Comparison of ENCODE assay signal across 8 cellular contexts in genomic region chr19:54189020-54189667, GRCh38. TPM values are rescaled to one million over a fixed set of nuclear protein-coding genes. Genes with fewer than 3 reads are reported as not detected.
DNase-seq lines count a peak whose midpoint lies in the region; ATAC-seq and TF ChIP-seq lines count a peak whose summit lies in the region.

MBOAT7 (minus strand) TSS chr19:54189580; CDS start chr19:54188508, 1,072 bp downstream.

- DNase-seq in CD4-positive, CD25-positive, alpha-beta regulatory T cell, result no peak
- DNase-seq in T-helper 17 cell, result no peak
- DNase-seq in fibroblast of mammary gland (ENCODE audit: low read depth), result no peak
- no peak for DNase-seq in osteoblast (ENCODE audit: insufficient read length, low spot score, missing footprints)
- no peak for DNase-seq in NCI-H1417 (lab: John Stamatoyannopoulos, UW)
- DNase-seq in islet precursor cell, result no peak

- peaks cover 10% of the 10 kb centered on the region for H4K20me1 ChIP-seq in osteoblast (ENCODE audit: insufficient read depth, low read length)

- peak within 1 kb of the TSS; percentile 100 for H3K27ac ChIP-seq in CD4-positive, CD25-positive, alpha-beta regulatory T cell (ENCODE audit: insufficient read depth, low read length, poor library complexity, severe bottlenecking)
- peak within 1 kb of the TSS; percentile 94 for H3K27ac ChIP-seq in osteoblast (ENCODE audit: low read depth, low read length)

- peak within 1 kb of the TSS; percentile 91 for H3K4me2 ChIP-seq in osteoblast (ENCODE audit: insufficient read depth, low read length)

- peaks cover 48% of the 10 kb centered on the region for H3K79me2 ChIP-seq in osteoblast (ENCODE audit: insufficient read depth, low read length)

- TF ChIP-seq CTCF in fibroblast of mammary gland (conservative IDR thresholded peaks at IDR 0.05; ENCODE audit: control insufficient read depth, insufficient read depth, low read depth, low read length) (no peak), osteoblast (IDR thresholded peaks at IDR 0.05; ENCODE audit: extremely low read depth, low read depth, low read length) (no peak)

- peak within 1 kb of the TSS; percentile 99 to 100 (median 99) for H3K27ac Mint-ChIP-seq in CD4-positive, CD25-positive, alpha-beta regulatory T cell
- H3K27ac Mint-ChIP-seq in T-helper 17 cell, result peak within 1 kb of the TSS; percentile 99

- peaks cover 7% of the 10 kb centered on the region for H3K36me3 Mint-ChIP-seq in CD4-positive, CD25-positive, alpha-beta regulatory T cell
- no peaks in the 10 kb centered on the region for H3K36me3 Mint-ChIP-seq in T-helper 17 cell (ENCODE audit: low read depth)

- peaks cover 0 to 55% (median 26%) of the 10 kb centered on the region in 4 donors for H3K4me1 Mint-ChIP-seq in CD4-positive, CD25-positive, alpha-beta regulatory T cell
- peaks cover 26% of the 10 kb centered on the region for H3K4me1 Mint-ChIP-seq in T-helper 17 cell

- H3K4me1 ChIP-seq in CD4-positive, CD25-positive, alpha-beta regulatory T cell (ENCODE audit: control insufficient read depth, insufficient read depth, low read length, poor library complexity, severe bottlenecking), result peaks cover 26% of the 10 kb centered on the region
- H3K4me1 ChIP-seq in osteoblast (ENCODE audit: insufficient read depth, low read length), result peaks cover 19% of the 10 kb centered on the region

- no peaks in the 10 kb centered on the region for H3K27me3 Mint-ChIP-seq in CD4-positive, CD25-positive, alpha-beta regulatory T cell
- no peaks in the 10 kb centered on the region for H3K27me3 Mint-ChIP-seq in T-helper 17 cell

- ATAC-seq in CD4-positive, CD25-positive, alpha-beta regulatory T cell (ENCODE audit: low read depth in 2 of 2), result no peak
- ATAC-seq in GM19023 (IDR thresholded peaks at IDR 0.05; ENCODE audit: unreplicated experiment) (peak; percentile 18), HG03103 (IDR thresholded peaks at IDR 0.05; ENCODE audit: low read depth, unreplicated experiment) (peak; percentile 15), T-helper 17 cell (peak; percentile 0)

- H3K4me3 Mint-ChIP-seq in CD4-positive, CD25-positive, alpha-beta regulatory T cell, result peak within 1 kb of the TSS; percentile 95 to 97 (median 96)
- peak within 1 kb of the TSS; percentile 99 for H3K4me3 Mint-ChIP-seq in T-helper 17 cell

- peak within 1 kb of the TSS; percentile 69 for H3K4me3 ChIP-seq in CD4-positive, CD25-positive, alpha-beta regulatory T cell (ENCODE audit: low read depth, low read length)
- H3K4me3 ChIP-seq in fibroblast of mammary gland (ENCODE audit: control insufficient read depth, low read depth, low read length), result peak within 1 kb of the TSS; percentile 70
- peak within 1 kb of the TSS; percentile 86 for H3K4me3 ChIP-seq in osteoblast (ENCODE audit: insufficient read depth, low read length)

- H3K27me3 ChIP-seq in CD4-positive, CD25-positive, alpha-beta regulatory T cell (ENCODE audit: control insufficient read depth, insufficient read depth, low read length), result no peaks in the 10 kb centered on the region
- no peaks in the 10 kb centered on the region for H3K27me3 ChIP-seq in osteoblast (ENCODE audit: insufficient read depth, low read length)

- peak within 1 kb of the TSS; percentile 89 for H2AFZ ChIP-seq in osteoblast (ENCODE audit: low read length)

- H3K9me3 ChIP-seq in CD4-positive, CD25-positive, alpha-beta regulatory T cell (ENCODE audit: control insufficient read depth in 2 of 2, low read length in 2 of 2), result no peaks in the 10 kb centered on the region
- no peaks in the 10 kb centered on the region for H3K9me3 ChIP-seq in T-helper 17 cell (ENCODE audit: control insufficient read depth, low read length, poor library complexity, severe bottlenecking)
- H3K9me3 ChIP-seq in osteoblast (ENCODE audit: low read depth, low read length), result no peaks in the 10 kb centered on the region

- H3K36me3 ChIP-seq in CD4-positive, CD25-positive, alpha-beta regulatory T cell (ENCODE audit: control insufficient read depth, insufficient read depth, low read length), result peaks cover 7% of the 10 kb centered on the region
- peaks cover 23% of the 10 kb centered on the region for H3K36me3 ChIP-seq in osteoblast (ENCODE audit: insufficient read depth, low read length)

- no peaks in the 10 kb centered on the region for H3K9me3 Mint-ChIP-seq in CD4-positive, CD25-positive, alpha-beta regulatory T cell

RNA-seq across cellular contexts. Expression of gene MBOAT7, which starts in this region (rescaled TPM):
- 25.8 TPM for total RNA-seq in CD4-positive, CD25-positive, alpha-beta regulatory T cell
- polyA plus RNA-seq in CD4-positive, CD25-positive, alpha-beta regulatory T cell, result 10 to 100 TPM; 10.8 to 17.2 (median 15.0) TPM
- 10 to 100 TPM; 18.4 to 24.5 TPM for total RNA-seq in T-helper 17 cell
- total RNA-seq in osteoblast, result 26.1 and 30.1 TPM in 2 replicates

Comparison
In these comparisons a context has a peak if more than half of its experiments do, and no peak if none do; other contexts are left out.
1. ATAC-seq: peak in GM19023 (single experiment), HG03103 (single experiment) and T-helper 17 cell (single experiment); none in CD4-positive, CD25-positive, alpha-beta regulatory T cell (0 of 2).
2. Peak in every context shown above with its lines, with median percentiles within 50 percentile points of each other: H3K4me3 ChIP-seq.